2 cellular contexts compared by ENCODE assay signal in the genomic region with DNA sequence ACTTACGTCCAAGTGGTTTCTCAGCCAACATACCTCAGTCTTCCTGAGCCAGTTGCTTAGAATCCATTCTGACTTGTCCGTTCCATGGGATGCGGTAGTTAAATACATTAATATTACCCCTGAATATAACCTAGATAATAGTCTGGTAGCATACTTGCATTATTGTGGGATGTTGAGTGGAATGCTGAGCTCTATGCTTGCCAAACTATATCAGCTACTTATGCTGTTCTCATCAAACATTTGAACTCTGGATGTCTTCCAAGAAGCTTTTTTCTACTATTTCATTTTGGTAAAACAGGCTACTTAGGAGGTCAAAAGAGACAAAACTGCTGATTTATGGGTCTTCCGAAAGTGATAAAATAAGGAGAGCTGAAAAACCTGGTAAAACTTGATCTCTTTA.
TF ChIP-seq lines count a peak whose summit lies in the region.

No MANE protein-coding gene starts in this region.

TF ChIP-seq in IMR-90, 13 proteins besides CTCF, POLR2A, EP300 and RAD21:
- TF ChIP-seq BHLHE40 (IDR thresholded peaks at IDR 0.05; ENCODE audit: low read depth, low read length) (no peak), CEBPB (IDR thresholded peaks at IDR 0.05; ENCODE audit: low read depth, low read length) (no peak), FOS (IDR thresholded peaks at IDR 0.05; ENCODE audit: low read depth, low read length) (no peak)

TF ChIP-seq in HepG2, 621 proteins besides CTCF, POLR2A, EP300 and RAD21:
- TF ChIP-seq, protein P1, sequence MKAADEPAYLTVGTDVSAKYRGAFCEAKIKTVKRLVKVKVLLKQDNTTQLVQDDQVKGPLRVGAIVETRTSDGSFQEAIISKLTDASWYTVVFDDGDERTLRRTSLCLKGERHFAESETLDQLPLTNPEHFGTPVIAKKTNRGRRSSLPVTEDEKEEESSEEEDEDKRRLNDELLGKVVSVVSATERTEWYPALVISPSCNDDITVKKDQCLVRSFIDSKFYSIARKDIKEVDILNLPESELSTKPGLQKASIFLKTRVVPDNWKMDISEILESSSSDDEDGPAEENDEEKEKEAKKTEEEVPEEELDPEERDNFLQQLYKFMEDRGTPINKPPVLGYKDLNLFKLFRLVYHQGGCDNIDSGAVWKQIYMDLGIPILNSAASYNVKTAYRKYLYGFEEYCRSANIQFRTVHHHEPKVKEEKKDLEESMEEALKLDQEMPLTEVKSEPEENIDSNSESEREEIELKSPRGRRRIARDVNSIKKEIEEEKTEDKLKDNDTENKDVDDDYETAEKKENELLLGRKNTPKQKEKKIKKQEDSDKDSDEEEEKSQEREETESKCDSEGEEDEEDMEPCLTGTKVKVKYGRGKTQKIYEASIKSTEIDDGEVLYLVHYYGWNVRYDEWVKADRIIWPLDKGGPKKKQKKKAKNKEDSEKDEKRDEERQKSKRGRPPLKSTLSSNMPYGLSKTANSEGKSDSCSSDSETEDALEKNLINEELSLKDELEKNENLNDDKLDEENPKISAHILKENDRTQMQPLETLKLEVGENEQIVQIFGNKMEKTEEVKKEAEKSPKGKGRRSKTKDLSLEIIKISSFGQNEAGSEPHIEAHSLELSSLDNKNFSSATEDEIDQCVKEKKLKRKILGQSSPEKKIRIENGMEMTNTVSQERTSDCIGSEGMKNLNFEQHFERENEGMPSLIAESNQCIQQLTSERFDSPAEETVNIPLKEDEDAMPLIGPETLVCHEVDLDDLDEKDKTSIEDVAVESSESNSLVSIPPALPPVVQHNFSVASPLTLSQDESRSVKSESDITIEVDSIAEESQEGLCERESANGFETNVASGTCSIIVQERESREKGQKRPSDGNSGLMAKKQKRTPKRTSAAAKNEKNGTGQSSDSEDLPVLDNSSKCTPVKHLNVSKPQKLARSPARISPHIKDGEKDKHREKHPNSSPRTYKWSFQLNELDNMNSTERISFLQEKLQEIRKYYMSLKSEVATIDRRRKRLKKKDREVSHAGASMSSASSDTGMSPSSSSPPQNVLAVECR (CRISPR knock-in tag; IDR thresholded peaks at IDR 0.05; ENCODE audit: borderline replicate concordance), result no peak
- no peak for TF ChIP-seq MZF1 (CRISPR knock-in tag; IDR thresholded peaks at IDR 0.05; ENCODE audit: borderline replicate concordance)
- TF ChIP-seq ZSCAN21 (CRISPR knock-in tag; IDR thresholded peaks at IDR 0.05; ENCODE audit: borderline replicate concordance), result no peak
- no peak for TF ChIP-seq MXD4 (CRISPR knock-in tag; IDR thresholded peaks at IDR 0.05)
- no peak for TF ChIP-seq ZMYM4 (CRISPR knock-in tag; IDR thresholded peaks at IDR 0.05)
